8 cellular contexts compared by ENCODE assay signal in the genomic region with DNA sequence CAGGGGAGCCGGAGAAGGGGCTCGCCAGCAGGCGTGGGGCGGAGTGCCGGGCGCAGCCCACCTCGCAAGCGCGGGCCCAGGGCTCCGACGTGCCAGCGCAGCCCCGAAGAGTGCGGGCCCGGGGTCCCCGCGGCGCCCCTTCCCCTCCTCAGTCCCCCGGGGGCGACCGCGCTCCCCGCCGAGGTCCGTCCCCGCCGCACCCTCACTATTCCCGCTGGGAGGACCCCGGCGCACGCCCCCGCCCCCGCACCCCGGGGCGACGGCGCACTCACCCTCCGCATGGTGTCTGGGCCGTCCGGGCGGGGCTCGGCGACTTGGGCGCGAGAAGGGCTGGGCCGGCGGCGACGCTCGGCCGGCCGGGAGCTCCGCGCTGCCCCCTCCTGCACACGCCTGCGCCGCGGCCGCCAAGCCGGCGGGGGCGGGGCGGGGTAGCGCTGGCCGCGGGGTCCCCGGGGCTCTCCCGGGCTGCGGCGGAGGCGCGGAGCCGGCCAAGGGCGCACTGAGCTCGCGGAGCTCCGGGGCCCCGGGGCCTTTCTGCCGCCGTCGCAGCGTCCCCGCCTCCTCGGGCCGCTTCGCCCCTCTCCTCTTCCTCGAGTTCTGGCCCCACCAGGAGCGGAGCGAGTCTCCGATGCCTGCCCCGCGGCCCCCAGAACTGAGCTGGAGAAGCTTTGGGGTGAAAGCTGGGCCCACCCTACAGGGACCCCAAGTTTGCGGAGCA.
DNase-seq lines count a peak whose midpoint lies in the region; ATAC-seq, FAIRE-seq and TF ChIP-seq lines count a peak whose summit lies in the region.

No MANE protein-coding gene starts in this region.

- TF ChIP-seq CTCF in Peyer's patch (IDR thresholded peaks at IDR 0.05), result no peak
- no peak for TF ChIP-seq CTCF in pancreas (IDR thresholded peaks at IDR 0.05)

- intact Hi-C loops in pancreas (cut with DNase I), result no loop called here

- FAIRE-seq in frontal cortex (lab: Jason Lieb, UNC) (no peak), pancreas (lab: Jason Lieb, UNC) (no peak)

- H3K36me3 ChIP-seq in Peyer's patch (no peaks in the 10 kb centered on the region), pancreas (no peaks in the 10 kb centered on the region)

- H3K27ac ChIP-seq in Peyer's patch (peak overlapping the region in 1 of 4 donors; percentile 42), pancreas (no peak overlapping the region)

- H3K27me3 ChIP-seq in Peyer's patch (peaks cover 0 to 13% of the 10 kb centered on the region in 2 donors), pancreas (peaks cover 0 to 12% (median 0%) of the 10 kb centered on the region in 4 donors)

- H3K9me3 ChIP-seq in Peyer's patch (no peaks in the 10 kb centered on the region), pancreas (no peaks in the 10 kb centered on the region)

- H3K4me3 ChIP-seq in Peyer's patch, result peak overlapping the region; percentile 41 to 57 (median 55)
- H3K4me3 ChIP-seq in pancreas, result peak overlapping the region in 3 of 4 donors; percentile 17 to 45 (median 27)

- in situ Hi-C loops in ACHN (cut with HindIII; ENCODE audit: low pct_ligation_motif_present, low pct_unique_long_range_greater_than_20kb, low sequenced_read_pairs), result no loop called here

- peak; percentile 62 for TF ChIP-seq POLR2A in GM18505 (IDR thresholded peaks at IDR 0.05; ENCODE audit: borderline replicate concordance, extremely low read depth, insufficient read depth, insufficient read length)
- no peak for TF ChIP-seq POLR2A in Peyer's patch (IDR thresholded peaks at IDR 0.05)

- H3K4me1 ChIP-seq in Peyer's patch (peaks cover 0 to 13% (median 4%) of the 10 kb centered on the region in 4 donors), pancreas (peaks cover 0 to 12% (median 0%) of the 10 kb centered on the region in 3 donors)

- peak; percentile 72 for DNase-seq in ACHN
- DNase-seq in Peyer's patch, result no peak
- DNase-seq in frontal cortex (ENCODE audit: low spot score in 2 of 2), result peak; percentile 63 to 69
- peak in 3 of 6 donors; percentile 26 to 65 (median 63) for DNase-seq in pancreas
- no peak for DNase-seq in DMS79 (lab: John Stamatoyannopoulos, UW)
- DNase-seq in activated CD4-positive, alpha-beta T cell treated with anti-CD3 and anti-CD28 coated beads, Interleukin-2, amount 50 U/mL, for 4 hours, result no peak

- ATAC-seq in GM18505 (IDR thresholded peaks at IDR 0.05; ENCODE audit: unreplicated experiment), result peak; percentile 72
- peak; percentile 85 for ATAC-seq in HG02798 (IDR thresholded peaks at IDR 0.05; ENCODE audit: poor library complexity, unreplicated experiment)
- peak; percentile 61 to 80 (median 72) for ATAC-seq in pancreas

- WGBS in pancreas, 2 donors, result 2% methylated on average over 36 to 93 of the region's 93 CpGs

Comparison
In these comparisons a context has a peak if more than half of its experiments do, and no peak if none do; other contexts are left out.
1. DNase-seq: peak in ACHN (single experiment) and frontal cortex (2 of 2); none in Peyer's patch (0 of 3), DMS79 (single experiment) and activated CD4-positive, alpha-beta T cell treated with anti-CD3 and anti-CD28 coated beads, Interleukin-2, amount 50 U/mL, for 4 hours (0 of 2).
2. Peak in every context shown above with its lines, with median percentiles within 50 percentile points of each other: ATAC-seq.